ENCODE assay signal across 8 cellular contexts in genomic region chr19:33214621-33215020, GRCh38.
DNase-seq lines count a peak whose midpoint lies in the region; ATAC-seq and TF ChIP-seq lines count a peak whose summit lies in the region.

No MANE protein-coding gene starts in this region.

- H3K36me3 ChIP-seq in NT2/D1 (ENCODE audit: insufficient read depth, insufficient read length, low read length), result peaks cover 7% of the 10 kb centered on the region

- ATAC-seq in HG03045 (IDR thresholded peaks at IDR 0.05; ENCODE audit: unreplicated experiment) (no peak), GM21381 (IDR thresholded peaks at IDR 0.05; ENCODE audit: unreplicated experiment) (no peak)

- TF ChIP-seq CTCF in GM12873 (IDR thresholded peaks at IDR 0.05; ENCODE audit: insufficient read depth, low read depth, low read length, missing control alignments) (peak; percentile 14), epithelial cell of esophagus (IDR thresholded peaks at IDR 0.05; ENCODE audit: insufficient read depth, low read depth, low read length, missing control alignments) (peak; percentile 26)

- H3K9ac ChIP-seq in NT2/D1 (ENCODE audit: insufficient read length, low read depth), result no peak overlapping the region

- H3K4me3 ChIP-seq in NT2/D1 (ENCODE audit: insufficient read length, low read depth), result no peak overlapping the region
- H3K4me3 ChIP-seq in epithelial cell of esophagus (ENCODE audit: low read length), result no peak overlapping the region

- H3K4me1 ChIP-seq in NT2/D1 (ENCODE audit: insufficient read depth, insufficient read length), result peaks cover 18% of the 10 kb centered on the region

- DNase-seq in 8988T, result peak; percentile 95
- peak; percentile 25 for DNase-seq in NT2/D1 (ENCODE audit: low read depth, low spot score)
- DNase-seq in epithelial cell of esophagus (ENCODE audit: low read depth), result peak; percentile 19
- DNase-seq in DMS79 treated with DMSO at 0.1 percent for 48 hours (lab: John Stamatoyannopoulos, UW), result no peak
- no peak for DNase-seq in midbrain (lab: John Stamatoyannopoulos, UW)

- no peaks in the 10 kb centered on the region for H3K9me3 ChIP-seq in NT2/D1 (ENCODE audit: insufficient read depth, low read length)

- H3K27me3 ChIP-seq in NT2/D1 (ENCODE audit: insufficient read depth, insufficient read length), result no peaks in the 10 kb centered on the region

Comparison
In these comparisons a context has a peak if more than half of its experiments do, and no peak if none do; other contexts are left out.
1. DNase-seq: peak in 8988T (single experiment), NT2/D1 (single experiment) and epithelial cell of esophagus (single experiment); none in DMS79 treated with DMSO at 0.1 percent for 48 hours (single experiment) and midbrain (single experiment).